ENCODE assay signal across 8 cellular contexts in genomic region chr7:105876091-105876963, GRCh38. TPM values are rescaled to one million over a fixed set of nuclear protein-coding genes. Genes with fewer than 3 reads are reported as not detected.
DNase-seq lines count a peak whose midpoint lies in the region; ATAC-seq and TF ChIP-seq lines count a peak whose summit lies in the region.

Gene ATXN7L1, minus strand, starts transcription at chr7:105876599. Its CDS starts 41 bp downstream, at chr7:105876558.

- peaks cover 4 to 8% (median 5%) of the 10 kb centered on the region in 5 donors for H3K36me3 Mint-ChIP-seq in naive thymus-derived CD4-positive, alpha-beta T cell
- no peaks in the 10 kb centered on the region for H3K36me3 Mint-ChIP-seq in stimulated activated effector memory CD8-positive, alpha-beta T cell treated with anti-CD3 and anti-CD28 coated beads, Interleukin-12 subunit alpha, Interleukin-12 subunit beta, amount 100 ng/mL, for 72 hours

- H3K27me3 Mint-ChIP-seq in naive thymus-derived CD4-positive, alpha-beta T cell: peaks cover 0 to 34% (median 0%) of the 10 kb centered on the region in 5 donors

- H3K4me3 Mint-ChIP-seq in naive thymus-derived CD4-positive, alpha-beta T cell: peak within 1 kb of the TSS; percentile 90 to 100 (median 99)
- H3K4me3 Mint-ChIP-seq in stimulated activated effector memory CD8-positive, alpha-beta T cell treated with anti-CD3 and anti-CD28 coated beads, Interleukin-12 subunit alpha, Interleukin-12 subunit beta, amount 100 ng/mL, for 72 hours: peak within 1 kb of the TSS; percentile 94

- peaks cover 10 to 33% of the 10 kb centered on the region in 2 donors for H3K4me1 ChIP-seq in naive thymus-derived CD4-positive, alpha-beta T cell (ENCODE audit: control insufficient read depth in 2 of 2, insufficient read depth in 2 of 2, low read length in 2 of 2)

- peak within 1 kb of the TSS; percentile 81 for H3K27ac ChIP-seq in naive thymus-derived CD4-positive, alpha-beta T cell (ENCODE audit: low read depth, low read length)

- DNase-seq in COR-L47 (lab: John Stamatoyannopoulos, UW) (peak; percentile 92), LoVo (ENCODE audit: low spot score) (peak; percentile 98), RPMI8226 (peak; percentile 91), fibroblast of mammary gland (ENCODE audit: low read depth) (peak; percentile 98)
- peak; percentile 82 to 84 for DNase-seq in activated T-helper 1 cell treated with anti-CD3 and anti-CD28 coated beads, Interleukin-2, amount 50 U/mL, for 16 hours (ENCODE audit: low read depth in 1 of 2, low spot score in 1 of 2)
- peak; percentile 75 to 94 (median 87) for DNase-seq in naive thymus-derived CD4-positive, alpha-beta T cell
- DNase-seq in stimulated activated effector memory CD8-positive, alpha-beta T cell treated with anti-CD3 and anti-CD28 coated beads, Interleukin-12 subunit alpha, Interleukin-12 subunit beta, amount 100 ng/mL, for 72 hours (ENCODE audit: low spot score in 2 of 2): peak; percentile 86 to 92

- ATAC-seq in GM21723 (IDR thresholded peaks at IDR 0.05; ENCODE audit: unreplicated experiment): peak; percentile 93
- ATAC-seq in naive thymus-derived CD4-positive, alpha-beta T cell: peak; percentile 99
- peak; percentile 93 for ATAC-seq in stimulated activated effector memory CD8-positive, alpha-beta T cell treated with anti-CD3 and anti-CD28 coated beads, Interleukin-12 subunit alpha, Interleukin-12 subunit beta, amount 100 ng/mL, for 72 hours

- intact Hi-C loops in naive thymus-derived CD4-positive, alpha-beta T cell (cut with micrococcal nuclease): loop anchor here (1.0 to 5.0 kb wide), 20 partner anchors 27 to 934 kb away; partner anchors contain the start of genes SYPL1 (in 2 of the 2), NAMPT (in 1 of the 2) and RINT1 (in 1 of the 2)

- peak within 1 kb of the TSS; percentile 85 to 99 (median 98) for H3K27ac Mint-ChIP-seq in naive thymus-derived CD4-positive, alpha-beta T cell
- H3K27ac Mint-ChIP-seq in stimulated activated effector memory CD8-positive, alpha-beta T cell treated with anti-CD3 and anti-CD28 coated beads, Interleukin-12 subunit alpha, Interleukin-12 subunit beta, amount 100 ng/mL, for 72 hours: peak within 1 kb of the TSS; percentile 94

- POLR2A ChIA-PET in naive thymus-derived CD4-positive, alpha-beta T cell (lab: Charles Lee): interaction anchor here (0.6 to 2.1 kb wide), 10 partner anchors 9 to 219 kb away, joined by 3 to 9 read pairs (median 5); no protein-coding TSS in a partner anchor

- H3K9me3 ChIP-seq in naive thymus-derived CD4-positive, alpha-beta T cell (ENCODE audit: control insufficient read depth in 2 of 3, low read length in 3 of 3): no peaks in the 10 kb centered on the region

- H3K9me3 Mint-ChIP-seq in naive thymus-derived CD4-positive, alpha-beta T cell: peaks cover 0 to 2% (median 0%) of the 10 kb centered on the region in 11 donors
- no peaks in the 10 kb centered on the region for H3K9me3 Mint-ChIP-seq in stimulated activated effector memory CD8-positive, alpha-beta T cell treated with anti-CD3 and anti-CD28 coated beads, Interleukin-12 subunit alpha, Interleukin-12 subunit beta, amount 100 ng/mL, for 72 hours

- H3K4me3 ChIP-seq in fibroblast of mammary gland (ENCODE audit: control insufficient read depth, low read depth, low read length): peak within 1 kb of the TSS; percentile 90
- H3K4me3 ChIP-seq in naive thymus-derived CD4-positive, alpha-beta T cell (ENCODE audit: low read length): peak within 1 kb of the TSS; percentile 97

- CTCF ChIA-PET in naive thymus-derived CD4-positive, alpha-beta T cell (lab: Charles Lee): interaction anchor here (0.8 to 2.9 kb wide), 11 partner anchors 7 to 166 kb away, joined by 3 to 28 read pairs (median 4); no protein-coding TSS in a partner anchor

- peaks cover 0 to 3% (median 0%) of the 10 kb centered on the region in 3 experiments for H3K36me3 ChIP-seq in naive thymus-derived CD4-positive, alpha-beta T cell (ENCODE audit: control insufficient read depth in 2 of 3, insufficient read depth in 3 of 3, low read length in 3 of 3)

- TF ChIP-seq CTCF in fibroblast of mammary gland (conservative IDR thresholded peaks at IDR 0.05; ENCODE audit: control insufficient read depth, insufficient read depth, low read depth, low read length): no peak

- no peaks in the 10 kb centered on the region for H3K27me3 ChIP-seq in naive thymus-derived CD4-positive, alpha-beta T cell (ENCODE audit: control insufficient read depth in 2 of 2, insufficient read depth in 2 of 2, low read length in 2 of 2)

- H3K4me1 Mint-ChIP-seq in naive thymus-derived CD4-positive, alpha-beta T cell: peaks cover 34 to 73% (median 52%) of the 10 kb centered on the region in 7 donors
- H3K4me1 Mint-ChIP-seq in stimulated activated effector memory CD8-positive, alpha-beta T cell treated with anti-CD3 and anti-CD28 coated beads, Interleukin-12 subunit alpha, Interleukin-12 subunit beta, amount 100 ng/mL, for 72 hours: peaks cover 45% of the 10 kb centered on the region

RNA-seq across cellular contexts. Expression of gene ATXN7L1, which starts in this region (rescaled TPM):
- total RNA-seq in naive thymus-derived CD4-positive, alpha-beta T cell: 10 to 100 TPM; 18.5 to 52.4 (median 46.7) TPM
- 10 to 100 TPM; 19.8 to 21.1 TPM for polyA plus RNA-seq in naive thymus-derived CD4-positive, alpha-beta T cell

Comparison
In these comparisons a context has a peak if more than half of its experiments do, and no peak if none do; other contexts are left out.
1. Peak in every context shown above with its lines: DNase-seq, ATAC-seq, H3K4me3 ChIP-seq and H3K27ac ChIP-seq.